16 cellular contexts compared by ENCODE assay signal in the genomic region with DNA sequence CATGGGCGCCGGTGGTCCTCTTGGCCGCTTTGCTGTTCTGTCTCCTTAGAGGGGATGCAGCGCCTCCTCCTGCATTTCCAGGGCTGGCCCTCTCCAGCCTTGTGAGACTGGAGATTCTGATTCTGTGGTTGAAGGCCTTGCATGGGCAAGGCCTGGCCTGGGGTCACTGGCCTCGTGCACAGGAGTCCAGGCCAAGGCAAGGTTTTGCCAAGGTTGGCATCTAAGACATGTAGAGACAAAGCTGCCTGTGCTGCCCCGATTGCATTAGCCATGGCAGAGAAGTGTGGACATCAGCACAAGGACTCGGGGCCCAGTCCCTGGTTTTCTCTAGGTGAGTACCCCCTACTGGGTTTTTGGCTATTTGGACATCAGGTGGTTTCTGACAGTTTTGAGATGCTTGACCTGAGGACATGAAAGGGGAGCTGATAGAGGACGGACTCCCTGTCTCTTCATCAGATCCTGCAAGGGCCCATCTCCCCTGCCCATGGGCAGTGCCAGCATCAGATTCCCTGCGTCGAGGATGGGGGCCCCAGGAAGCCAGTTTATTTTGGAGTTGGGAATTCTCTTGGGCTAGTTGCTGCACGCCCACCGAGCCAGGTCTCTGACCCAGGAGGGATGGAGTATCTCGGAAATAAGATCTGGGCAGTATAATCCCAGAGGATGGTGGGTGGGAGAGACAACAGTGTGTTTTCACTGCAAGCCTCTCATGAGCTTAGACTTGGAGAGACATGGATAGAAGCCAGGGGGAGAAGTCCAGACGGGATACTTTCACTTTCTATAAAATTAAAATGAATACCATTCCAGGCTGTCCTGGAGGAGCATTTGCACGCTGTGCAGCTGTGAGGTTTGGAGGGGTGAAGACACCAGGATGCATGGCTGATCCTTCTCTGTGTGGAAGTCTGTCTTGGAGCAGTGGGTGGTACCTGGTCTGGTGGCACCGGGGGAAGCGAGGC. TPM values are rescaled to one million over a fixed set of nuclear protein-coding genes. Genes with fewer than 3 reads are reported as not detected.
DNase-seq lines count a peak whose midpoint lies in the region; ATAC-seq, FAIRE-seq and TF ChIP-seq lines count a peak whose summit lies in the region.
"Had no signal": no experiment of that assay in that cellular context is flagged by ENCODE, and none has a peak within 500 bp of the region (broad histone marks: within the 10 kb centered on the region; RNA-seq: fewer than 3 reads in every experiment).

No MANE protein-coding gene starts in this region.

- peak overlapping the region; percentile 81 for H3K4me2 ChIP-seq in keratinocyte (ENCODE audit: control insufficient read depth, extremely low read depth, insufficient read depth, low read depth, low read length)

- H3K9me3 ChIP-seq in keratinocyte (ENCODE audit: control insufficient read depth, low read depth, low read length): no peaks in the 10 kb centered on the region

- H2AFZ ChIP-seq in keratinocyte (ENCODE audit: control insufficient read depth, low read length): no peak overlapping the region

- H3K36me3 ChIP-seq in keratinocyte (ENCODE audit: control insufficient read depth in 2 of 2, extremely low read depth in 1 of 2, insufficient read depth in 2 of 2, low read length in 2 of 2): peaks cover 12 to 18% of the 10 kb centered on the region in 2 experiments

- intact Hi-C loops in sciatic nerve (cut with DNase I): no loop called here

- peaks cover 7% of the 10 kb centered on the region for H4K20me1 ChIP-seq in keratinocyte (ENCODE audit: control insufficient read depth, extremely low read depth, insufficient read depth, low read length)

- FAIRE-seq in keratinocyte (lab: Jason Lieb, UNC): no peak

- no peaks in the 10 kb centered on the region for H3K27me3 ChIP-seq in keratinocyte (ENCODE audit: control insufficient read depth, extremely low read depth, insufficient read depth, low read length)

- H3K9me1 ChIP-seq in keratinocyte (ENCODE audit: control insufficient read depth, extremely low read depth, insufficient read depth, low read length): peaks cover 7% of the 10 kb centered on the region

- no peak overlapping the region for H3K27ac ChIP-seq in keratinocyte (ENCODE audit: control insufficient read depth, insufficient read depth, low read length)

- H3K4me3 ChIP-seq in keratinocyte (ENCODE audit: control insufficient read depth in 2 of 3, extremely low read depth in 1 of 3, insufficient read depth in 2 of 3, low read depth in 1 of 3, low read length in 3 of 3): peak overlapping the region in 2 of 3 experiments; percentile 41

- peaks cover 10% of the 10 kb centered on the region for H3K36me3 Mint-ChIP-seq in chondrocyte (ENCODE audit: low read depth)
- H3K36me3 Mint-ChIP-seq: activated naive CD8-positive, alpha-beta T cell; IgD-negative memory B cell had no signal

- H3K79me2 ChIP-seq in keratinocyte (ENCODE audit: control insufficient read depth, insufficient read depth, low read length): peaks cover 79% of the 10 kb centered on the region

- no peaks in the 10 kb centered on the region for H3K27me3 Mint-ChIP-seq in chondrocyte (ENCODE audit: low read depth)
- H3K27me3 Mint-ChIP-seq: activated naive CD8-positive, alpha-beta T cell; IgD-negative memory B cell; progenitor cell of endocrine pancreas had no signal

- peak; percentile 37 for TF ChIP-seq CTCF in chondrocyte (IDR thresholded peaks at IDR 0.05)
- no peak for TF ChIP-seq CTCF in keratinocyte (optimal IDR thresholded peaks at IDR 0.05 in 1 of 3, IDR thresholded peaks at IDR 0.05 in 1 of 3, conservative IDR thresholded peaks at IDR 0.05 in 1 of 3; ENCODE audit: extremely low read depth in 1 of 3, insufficient read depth in 2 of 3, low read length in 3 of 3)

- peak; percentile 38 for DNase-seq in AG08395 (ENCODE audit: low spot score)
- no peak for DNase-seq in chondrocyte (ENCODE audit: low spot score)
- no peak for DNase-seq in keratinocyte (ENCODE audit: low read depth, low spot score)
- no peak for DNase-seq in sciatic nerve (ENCODE audit: low spot score)
- no peak for DNase-seq in NCI-H2227 treated with DMSO at 0.1 percent for 48 hours (lab: John Stamatoyannopoulos, UW)
- no peak for DNase-seq in stimulated activated CD4-positive, alpha-beta T cell treated with anti-CD3 and anti-CD28 coated beads, Interleukin-12 subunit alpha, Interleukin-12 subunit beta, amount 100 ng/mL, for 4 hours
- no peak for DNase-seq in NCI-H446 treated with DMSO at 0.1 percent for 48 hours (lab: John Stamatoyannopoulos, UW)
- DNase-seq: activated CD8-positive, alpha-beta memory T cell treated with anti-CD3 and anti-CD28 coated beads, Interleukin-2, amount 50 U/mL, for 4 hours; DMS53; NCI-H1694; NCI-H774; SHP77 treated with DMSO at 0.1 percent for 48 hours had no signal

- peak overlapping the region; percentile 59 for H3K4me3 Mint-ChIP-seq in chondrocyte (ENCODE audit: unreplicated experiment)
- H3K4me3 Mint-ChIP-seq: activated naive CD8-positive, alpha-beta T cell; IgD-negative memory B cell had no signal

- peak overlapping the region; percentile 78 for H3K27ac Mint-ChIP-seq in chondrocyte (ENCODE audit: unreplicated experiment)
- H3K27ac Mint-ChIP-seq: activated naive CD8-positive, alpha-beta T cell; IgD-negative memory B cell; progenitor cell of endocrine pancreas had no signal

- H3K4me1 ChIP-seq in keratinocyte (ENCODE audit: control insufficient read depth, extremely low read depth, insufficient read depth, low read length): peaks cover 24% of the 10 kb centered on the region

- peak; percentile 69 for ATAC-seq in sciatic nerve
- no peak for ATAC-seq in HG03432 (IDR thresholded peaks at IDR 0.05; ENCODE audit: unreplicated experiment)

- peaks cover 48% of the 10 kb centered on the region for H3K4me1 Mint-ChIP-seq in chondrocyte (ENCODE audit: low read depth)

- dilution Hi-C loops in keratinocyte (cut with MboI; ENCODE audit: extremely low pct_ligation_motif_present, low sequenced_read_pairs): no loop called here

- H3K9ac ChIP-seq in keratinocyte (ENCODE audit: control insufficient read depth, extremely low read depth, insufficient read depth, low read length): peak overlapping the region; percentile 47

- H3K9me3 Mint-ChIP-seq in chondrocyte (ENCODE audit: low read depth): no peaks in the 10 kb centered on the region

RNA-seq across cellular contexts. Expression of a gene that starts 25.6 kb away (rescaled TPM):
- total RNA-seq in chondrocyte: 53.1 to 57.8 TPM (median 57.1 TPM) in 3 replicates
- 10.1 to 15.7 TPM (median 15.2 TPM) in 3 replicates for polyA plus RNA-seq in keratinocyte
- polyA plus RNA-seq in keratinocyte (2011; ENCODE audit: low read depth): 17.7 TPM
- 16.4 and 20.1 TPM in 2 replicates for polyA plus RNA-seq in keratinocyte (2011; cell fraction: cytosol; rRNA removed)
- polyA plus RNA-seq in keratinocyte (2011; cell fraction: nucleus; rRNA removed): 40.2 and 41.7 TPM in 2 replicates
- polyA plus RNA-seq in keratinocyte (2012; ENCODE audit: low replicate concordance): 12.3 and 27.6 TPM in 2 replicates
- 58.0 to 84.6 TPM (median 80.5 TPM) in 3 replicates for polyA minus RNA-seq in keratinocyte
- 33.0 TPM for polyA minus RNA-seq in keratinocyte (2011; cell fraction: cytosol; rRNA and poly(A)+ RNA removed)
- 38.6 and 75.1 TPM in 2 replicates for polyA minus RNA-seq in keratinocyte (2011; cell fraction: nucleus; rRNA and poly(A)+ RNA removed)
- 99.7 TPM for total RNA-seq in sciatic nerve
- polyA plus RNA-seq: IgD-negative memory B cell had no signal
